Comparison of ENCODE assay signal across 9 cellular contexts in genomic region chr2:118122768-118123335, GRCh38. TPM values are rescaled to one million over a fixed set of nuclear protein-coding genes. Genes with fewer than 3 reads are reported as not detected.
A peak's percentile ranks its signal among the peaks of the same experiment; 100 is the strongest.
DNase-seq lines count a peak whose midpoint lies in the region; ATAC-seq, FAIRE-seq and TF ChIP-seq lines count a peak whose summit lies in the region.
"Had no signal": no experiment of that assay in that cellular context is flagged by ENCODE, and none has a peak within 500 bp of the region (broad histone marks: within the 10 kb centered on the region; RNA-seq: fewer than 3 reads in every experiment).

No MANE protein-coding gene starts in this region.

- WGBS in upper lobe of left lung, 2 donors: 31 to 36% methylated on average over 1 of the region's 1 CpG

- TF ChIP-seq EP300 in upper lobe of left lung (IDR thresholded peaks at IDR 0.05): no peak

- peak; percentile 90 for ATAC-seq in HG03108 (IDR thresholded peaks at IDR 0.05; ENCODE audit: unreplicated experiment)
- ATAC-seq in upper lobe of left lung (ENCODE audit: low FRiP score in 2 of 2): peak in 1 of 2 donors; percentile 18
- no peak for ATAC-seq in activated naive CD4-positive, alpha-beta T cell treated with anti-CD3 and anti-CD28 coated beads, Interleukin-2, amount 50 U/mL, for 72 hours

- no peaks in the 10 kb centered on the region for H3K36me3 ChIP-seq in bronchial epithelial cell (ENCODE audit: control insufficient read depth, insufficient read depth, low read length)
- H3K36me3 ChIP-seq in upper lobe of left lung: no peaks in the 10 kb centered on the region

- peaks cover 29% of the 10 kb centered on the region for H3K4me1 Mint-ChIP-seq in progenitor cell of endocrine pancreas (ENCODE audit: low read depth)

- H3K27me3 Mint-ChIP-seq in progenitor cell of endocrine pancreas: no peaks in the 10 kb centered on the region

- TF ChIP-seq POLR2A in upper lobe of left lung (IDR thresholded peaks at IDR 0.05): no peak

- DNase-seq in NOMO-1 (lab: John Stamatoyannopoulos, UW; ENCODE audit: unreplicated experiment in 2 of 2) (peak; percentile 13 to 48), NOMO-1 treated with dmso at 0.1 percent for 144 hours (lab: John Stamatoyannopoulos, UW; ENCODE audit: unreplicated experiment) (no peak), bronchial epithelial cell (ENCODE audit: low read depth) (peak; percentile 35), upper lobe of left lung (no peak), progenitor cell of endocrine pancreas (ENCODE audit: low spot score, unreplicated experiment) (no peak), HuH-7.5 (ENCODE audit: low spot score) (no peak)
- DNase-seq in activated naive CD4-positive, alpha-beta T cell treated with anti-CD3 and anti-CD28 coated beads, Interleukin-2, amount 50 U/mL, for 72 hours (ENCODE audit: low spot score in 2 of 2): no peak

- H3K4me3 ChIP-seq in bronchial epithelial cell (ENCODE audit: low read depth, low read length): no peak overlapping the region
- H3K4me3 ChIP-seq in upper lobe of left lung: no peak overlapping the region

- H3K27ac Mint-ChIP-seq in activated naive CD4-positive, alpha-beta T cell treated with anti-CD3 and anti-CD28 coated beads, Interleukin-2, amount 50 U/mL, for 72 hours: no peak overlapping the region
- no peak overlapping the region for H3K27ac Mint-ChIP-seq in progenitor cell of endocrine pancreas

- H3K4me3 Mint-ChIP-seq in progenitor cell of endocrine pancreas (ENCODE audit: low read depth): no peak overlapping the region

- no peaks in the 10 kb centered on the region for H3K9me3 ChIP-seq in upper lobe of left lung

- no peaks in the 10 kb centered on the region for H3K27me3 ChIP-seq in bronchial epithelial cell (ENCODE audit: control insufficient read depth, insufficient read depth, low read length)
- no peaks in the 10 kb centered on the region for H3K27me3 ChIP-seq in upper lobe of left lung

- no peak for FAIRE-seq in bronchial epithelial cell (lab: Jason Lieb, UNC)

- H3K36me3 Mint-ChIP-seq in activated naive CD4-positive, alpha-beta T cell treated with anti-CD3 and anti-CD28 coated beads, Interleukin-2, amount 50 U/mL, for 72 hours: no peaks in the 10 kb centered on the region
- H3K36me3 Mint-ChIP-seq in progenitor cell of endocrine pancreas (ENCODE audit: insufficient read depth): peaks cover 2% of the 10 kb centered on the region

- TF ChIP-seq CTCF in bronchial epithelial cell (IDR thresholded peaks at IDR 0.05; ENCODE audit: insufficient read depth, low read length, severe bottlenecking) (no peak), upper lobe of left lung (IDR thresholded peaks at IDR 0.05) (no peak), progenitor cell of endocrine pancreas (IDR thresholded peaks at IDR 0.05; ENCODE audit: unreplicated experiment) (no peak)

- H3K27ac ChIP-seq in upper lobe of left lung: peak overlapping the region; percentile 26 to 72 (median 44)
- H3K27ac ChIP-seq: 22Rv1 had no signal

- H3K4me1 ChIP-seq in upper lobe of left lung: peaks cover 33 to 58% (median 43%) of the 10 kb centered on the region in 4 donors

- H3K9me3 Mint-ChIP-seq in activated naive CD4-positive, alpha-beta T cell treated with anti-CD3 and anti-CD28 coated beads, Interleukin-2, amount 50 U/mL, for 72 hours: no peaks in the 10 kb centered on the region
- H3K9me3 Mint-ChIP-seq in progenitor cell of endocrine pancreas (ENCODE audit: low read depth): no peaks in the 10 kb centered on the region

RNA-seq across cellular contexts. Expression of gene INSIG2, which starts 34.6 kb away (rescaled TPM):
- total RNA-seq in bronchial epithelial cell (10.5 and 20.4 TPM in 2 replicates), upper lobe of left lung (10 to 100 TPM; 10.5 to 33.2 (median 23.5) TPM), progenitor cell of endocrine pancreas (34.3 and 35.3 TPM in 2 replicates)
- 10 to 100 TPM; 25.9 to 96.2 TPM for total RNA-seq in activated naive CD4-positive, alpha-beta T cell treated with anti-CD3 and anti-CD28 coated beads, Interleukin-2, amount 50 U/mL, for 72 hours

Comparison
In these comparisons a context has a peak if more than half of its experiments do, and no peak if none do; other contexts are left out.
1. DNase-seq: peak in NOMO-1 (2 of 2) and bronchial epithelial cell (single experiment); none in NOMO-1 treated with dmso at 0.1 percent for 144 hours (single experiment), upper lobe of left lung (0 of 2), activated naive CD4-positive, alpha-beta T cell treated with anti-CD3 and anti-CD28 coated beads, Interleukin-2, amount 50 U/mL, for 72 hours (0 of 2), progenitor cell of endocrine pancreas (single experiment) and HuH-7.5 (single experiment).